In the genomic region with DNA sequence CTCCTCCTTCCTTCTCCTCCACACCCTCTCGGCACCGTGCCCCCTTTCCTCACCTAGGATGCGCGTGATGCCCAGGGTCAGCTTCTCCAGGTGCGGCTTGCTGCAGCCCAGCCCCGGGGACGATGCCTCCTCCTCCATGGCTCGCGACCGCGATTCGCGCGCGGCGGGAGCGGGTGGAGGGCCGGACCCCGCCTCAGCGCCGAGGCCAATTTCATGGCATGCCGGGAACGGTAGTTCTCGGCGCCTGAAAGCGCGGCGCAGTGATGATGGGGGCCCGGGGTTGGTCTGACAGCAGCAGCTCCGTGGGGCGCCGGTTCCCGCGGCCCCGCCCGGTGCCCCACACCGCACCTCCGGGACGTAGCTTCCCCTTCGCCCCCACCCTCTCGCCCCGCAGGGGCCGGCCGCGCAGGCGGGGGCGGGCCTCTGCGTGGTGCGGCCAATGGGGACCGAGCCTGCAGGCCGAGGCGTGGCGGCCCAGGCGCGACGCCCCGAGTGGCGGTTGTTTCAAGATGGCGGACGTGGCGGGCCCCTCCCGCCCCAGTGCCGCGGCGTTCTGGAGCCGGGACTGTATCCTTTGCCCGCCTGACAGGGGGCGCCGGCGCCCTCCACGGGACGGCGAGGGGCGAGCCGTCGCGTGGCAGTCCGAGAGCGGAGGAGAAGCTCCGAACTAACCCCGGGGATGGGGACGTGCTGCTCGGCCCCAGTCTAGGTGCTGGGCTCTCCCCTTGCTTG, we compare ENCODE assay signal across 8 cellular contexts. TPM values are rescaled to one million over a fixed set of nuclear protein-coding genes. Genes with fewer than 3 reads are reported as not detected.
DNase-seq lines count a peak whose midpoint lies in the region; TF ChIP-seq lines count a peak whose summit lies in the region.

A gene (plus strand): TSS at position 498 of the 732 bp plus-strand sequence. CDS start 12 bp downstream, at position 510.
A gene with protein sequence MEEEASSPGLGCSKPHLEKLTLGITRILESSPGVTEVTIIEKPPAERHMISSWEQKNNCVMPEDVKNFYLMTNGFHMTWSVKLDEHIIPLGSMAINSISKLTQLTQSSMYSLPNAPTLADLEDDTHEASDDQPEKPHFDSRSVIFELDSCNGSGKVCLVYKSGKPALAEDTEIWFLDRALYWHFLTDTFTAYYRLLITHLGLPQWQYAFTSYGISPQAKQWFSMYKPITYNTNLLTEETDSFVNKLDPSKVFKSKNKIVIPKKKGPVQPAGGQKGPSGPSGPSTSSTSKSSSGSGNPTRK (minus strand): TSS at position 373 of the 732 bp plus-strand sequence. CDS start 235 bp downstream, at position 138.

- H3K9me3 ChIP-seq in SK-N-MC (ENCODE audit: low read depth, low read length) (no peaks in the 10 kb centered on the region), ovary (no peaks in the 10 kb centered on the region), thymus (ENCODE audit: control insufficient read depth) (no peaks in the 10 kb centered on the region)

- H3K27me3 ChIP-seq in ovary: no peaks in the 10 kb centered on the region
- no peaks in the 10 kb centered on the region for H3K27me3 ChIP-seq in thymus (ENCODE audit: control insufficient read depth, insufficient read depth)

- peak within 1 kb of the TSS; percentile 89 for H3K4me3 Mint-ChIP-seq in HFFc6
- H3K4me3 Mint-ChIP-seq in activated naive CD4-positive, alpha-beta T cell treated with anti-CD3 and anti-CD28 coated beads, Interleukin-2, amount 50 U/mL, for 24 hours: peak within 1 kb of the TSS; percentile 96

- peaks cover 42% of the 10 kb centered on the region for H3K4me1 Mint-ChIP-seq in HFFc6 (ENCODE audit: low read depth)
- peaks cover 42% of the 10 kb centered on the region for H3K4me1 Mint-ChIP-seq in activated naive CD4-positive, alpha-beta T cell treated with anti-CD3 and anti-CD28 coated beads, Interleukin-2, amount 50 U/mL, for 24 hours

- no peaks in the 10 kb centered on the region for H3K9me3 Mint-ChIP-seq in HFFc6
- no peaks in the 10 kb centered on the region for H3K9me3 Mint-ChIP-seq in activated naive CD4-positive, alpha-beta T cell treated with anti-CD3 and anti-CD28 coated beads, Interleukin-2, amount 50 U/mL, for 24 hours

- H3K4me3 ChIP-seq in SK-N-MC: peak within 1 kb of the TSS; percentile 95
- H3K4me3 ChIP-seq in ovary: peak within 1 kb of the TSS; percentile 52
- peak within 1 kb of the TSS; percentile 95 for H3K4me3 ChIP-seq in thymus (ENCODE audit: low read length)

- H3K9ac ChIP-seq in SK-N-MC (ENCODE audit: insufficient read length): peak within 1 kb of the TSS; percentile 85

- peak; percentile 59 for TF ChIP-seq POLR2A in ovary (IDR thresholded peaks at IDR 0.05)

- TF ChIP-seq CTCF in GM10266 (IDR thresholded peaks at IDR 0.05; ENCODE audit: control insufficient read depth, insufficient read depth, low read depth, missing control alignments) (peak; percentile 58), HFFc6 (IDR thresholded peaks at IDR 0.05) (peak; percentile 75), ovary (IDR thresholded peaks at IDR 0.05) (peak in 1 of 3 donors; percentile 39)

- peaks cover 10% of the 10 kb centered on the region for H3K36me3 Mint-ChIP-seq in HFFc6 (ENCODE audit: low read depth)
- H3K36me3 Mint-ChIP-seq in activated naive CD4-positive, alpha-beta T cell treated with anti-CD3 and anti-CD28 coated beads, Interleukin-2, amount 50 U/mL, for 24 hours: no peaks in the 10 kb centered on the region

- H3K27me3 Mint-ChIP-seq in HFFc6 (ENCODE audit: insufficient read depth): peaks cover 1% of the 10 kb centered on the region; the same call in 1 of the 2 replicates
- no peaks in the 10 kb centered on the region for H3K27me3 Mint-ChIP-seq in activated naive CD4-positive, alpha-beta T cell treated with anti-CD3 and anti-CD28 coated beads, Interleukin-2, amount 50 U/mL, for 24 hours

- intact Hi-C loops in ovary (cut with DNase I): no loop called here

- DNase-seq in GM10266 (ENCODE audit: extremely low spot score) (peak; percentile 93), HFFc6 (peak; percentile 82), NAMALWA (ENCODE audit: low spot score) (peak; percentile 92), SK-N-MC (ENCODE audit: low read depth, low spot score) (no peak), glomerular visceral epithelial cell (ENCODE audit: extremely low spot score) (peak; percentile 93), ovary (peak; percentile 80 to 89 (median 86))

- no peak for TF ChIP-seq EP300 in ovary (IDR thresholded peaks at IDR 0.05)

- WGBS in ovary, 3 donors: 0% methylated on average over 48 to 83 of the region's 83 CpGs
- WGBS in thymus: under 1% methylated on average over 83 of the region's 83 CpGs

- H3K4me1 ChIP-seq in ovary (ENCODE audit: insufficient read depth) (no peaks in the 10 kb centered on the region), thymus (ENCODE audit: control insufficient read depth, insufficient read depth, low read length) (no peaks in the 10 kb centered on the region)

- H3K27ac ChIP-seq in SK-N-MC: no peak within 1 kb of the TSS
- peak within 1 kb of the TSS; percentile 64 to 76 for H3K27ac ChIP-seq in ovary
- H3K27ac ChIP-seq in thymus (ENCODE audit: low read depth): peak within 1 kb of the TSS; percentile 84

- peak within 1 kb of the TSS; percentile 97 for H3K27ac Mint-ChIP-seq in HFFc6
- H3K27ac Mint-ChIP-seq in activated naive CD4-positive, alpha-beta T cell treated with anti-CD3 and anti-CD28 coated beads, Interleukin-2, amount 50 U/mL, for 24 hours: peak within 1 kb of the TSS; percentile 92

- H3K36me3 ChIP-seq in SK-N-MC (ENCODE audit: insufficient read depth, low read length) (peaks cover 18% of the 10 kb centered on the region), ovary (no peaks in the 10 kb centered on the region), thymus (ENCODE audit: control insufficient read depth, insufficient read depth) (no peaks in the 10 kb centered on the region)

RNA-seq across cellular contexts. Expression of the first gene that starts in this region (rescaled TPM):
- 1 to 10 TPM; 2.7 to 3.3 (median 3.0) TPM for total RNA-seq in HFFc6 (2021; fragmentation: NEBNext Ultra II Directional; extraction: Animal tissue kit (Norgen Biotek cat#: 25700))
- 10 to 100 TPM; 16.7 to 38.3 (median 22.7) TPM for total RNA-seq in ovary
- 10 to 100 TPM in 1 of 2 donors, 1 to 10 TPM in 1; 6.7 to 10.0 TPM for polyA plus RNA-seq in ovary
- polyA plus RNA-seq in thymus: 4.2 TPM

RNA-seq across cellular contexts. Expression of the second gene that starts in this region (rescaled TPM):
- 100 to 1,000 TPM; 132 to 194 (median 155) TPM for total RNA-seq in HFFc6 (2021; fragmentation: NEBNext Ultra II Directional; extraction: Animal tissue kit (Norgen Biotek cat#: 25700))
- 100 to 1,000 TPM in 1 of 7 donors, 10 to 100 TPM in 6; 55.9 to 110 (median 74.1) TPM for total RNA-seq in ovary
- polyA plus RNA-seq in ovary (100 to 1,000 TPM in 1 of 2 donors, 10 to 100 TPM in 1; 68.5 to 122 TPM), thymus (44.6 TPM)

Comparison
In these comparisons a context has a peak if more than half of its experiments do, and no peak if none do; other contexts are left out.
1. RNA of the first gene that starts in this region (total RNA-seq): 16.7 to 38.3 TPM in ovary; 2.7 to 3.3 TPM in HFFc6; every median in the first group is over 4 times any median in the second.
2. Peak in every context shown above with its lines, with median percentiles within 50 percentile points of each other: H3K4me3 ChIP-seq.